Comparison of ENCODE assay signal across 9 cellular contexts in genomic region chr6:30544666-30545272, GRCh38. TPM values are rescaled to one million over a fixed set of nuclear protein-coding genes. Genes with fewer than 3 reads are reported as not detected.
DNase-seq lines count a peak whose midpoint lies in the region; ATAC-seq lines count a peak whose summit lies in the region.
"Had no signal": no experiment of that assay in that cellular context is flagged by ENCODE, and none has a peak within 500 bp of the region (broad histone marks: within the 10 kb centered on the region; RNA-seq: fewer than 3 reads in every experiment).

No MANE protein-coding gene starts in this region.

- no peaks in the 10 kb centered on the region for H3K9me3 Mint-ChIP-seq in activated CD4-positive, alpha-beta T cell treated with anti-CD3 and anti-CD28 coated beads for 36 hours (ENCODE audit: low read depth)
- H3K9me3 Mint-ChIP-seq: stimulated activated naive CD8-positive, alpha-beta T cell treated with anti-CD3 and anti-CD28 coated beads, Interleukin-15, Interleukin-2, amounts not matched to agents 100 ng/mL and 50 ng/mL, for 24 hours had no signal

- POLR2A ChIA-PET in activated CD4-positive, alpha-beta T cell treated with anti-CD3 and anti-CD28 coated beads for 36 hours (lab: Charles Lee) = interaction anchor here (0.6 to 3.1 kb wide), 7 partner anchors 11 to 104 kb away, joined by 3 to 9 read pairs (median 4); partner anchors contain the start of gene PRR3

- CTCF ChIA-PET in activated CD4-positive, alpha-beta T cell treated with anti-CD3 and anti-CD28 coated beads for 36 hours (lab: Charles Lee) = interaction anchor here (0.5 to 15.2 kb wide), 32 partner anchors 9 to 1109 kb away, joined by 3 to 386 read pairs (median 5); partner anchors contain the start of genes ABCF1, DHX16, GNL1 and PRR3

- ATAC-seq in activated CD4-positive, alpha-beta T cell treated with anti-CD3 and anti-CD28 coated beads for 36 hours = peak; percentile 71
- ATAC-seq in HG03521 (IDR thresholded peaks at IDR 0.05; ENCODE audit: unreplicated experiment) = no peak

- peaks cover 26% of the 10 kb centered on the region for H3K36me3 Mint-ChIP-seq in activated CD4-positive, alpha-beta T cell treated with anti-CD3 and anti-CD28 coated beads for 36 hours (ENCODE audit: low read depth)

- H3K4me1 Mint-ChIP-seq in activated CD4-positive, alpha-beta T cell treated with anti-CD3 and anti-CD28 coated beads for 36 hours = peaks cover 33% of the 10 kb centered on the region

- peak; percentile 38 for DNase-seq in activated CD4-positive, alpha-beta T cell treated with anti-CD3 and anti-CD28 coated beads for 36 hours
- DNase-seq in activated CD4-positive, alpha-beta T cell treated with anti-CD3 and anti-CD28 coated beads, Interleukin-2, amount 50 U/mL, for 4 hours = no peak
- peak; percentile 46 for DNase-seq in Jurkat, Clone E6-1 (ENCODE audit: low read depth, low spot score)
- peak; percentile 57 for DNase-seq in RPMI8226
- DNase-seq in dermis blood vessel endothelial cell = peak; percentile 82
- DNase-seq in lung microvascular endothelial cell (ENCODE audit: low read depth in 2 of 2) = peak; percentile 68 to 82
- no peak for DNase-seq in stimulated activated CD8-positive, alpha-beta memory T cell treated with anti-CD3 and anti-CD28 coated beads, Interleukin-4, amount 100 ng/mL, for 48 hours

- intact Hi-C loops in activated CD4-positive, alpha-beta T cell treated with anti-CD3 and anti-CD28 coated beads for 36 hours (cut with DNase I, micrococcal nuclease) = loop anchor here (1.0 kb wide), 3 partner anchors 12 to 61 kb away; partner anchors contain the start of gene GNL1 (in 1 of the 2)

- H3K4me3 ChIP-seq in Jurkat, Clone E6-1 (ENCODE audit: low read length) = no peak overlapping the region

- no peak overlapping the region for H3K4me3 Mint-ChIP-seq in activated CD4-positive, alpha-beta T cell treated with anti-CD3 and anti-CD28 coated beads for 36 hours
- H3K4me3 Mint-ChIP-seq: stimulated activated naive CD8-positive, alpha-beta T cell treated with anti-CD3 and anti-CD28 coated beads, Interleukin-15, Interleukin-2, amounts not matched to agents 100 ng/mL and 50 ng/mL, for 24 hours had no signal

- H3K27me3 Mint-ChIP-seq in activated CD4-positive, alpha-beta T cell treated with anti-CD3 and anti-CD28 coated beads for 36 hours = no peaks in the 10 kb centered on the region
- H3K27me3 Mint-ChIP-seq: stimulated activated naive CD8-positive, alpha-beta T cell treated with anti-CD3 and anti-CD28 coated beads, Interleukin-15, Interleukin-2, amounts not matched to agents 100 ng/mL and 50 ng/mL, for 24 hours had no signal

- H3K27ac Mint-ChIP-seq in activated CD4-positive, alpha-beta T cell treated with anti-CD3 and anti-CD28 coated beads for 36 hours = peak overlapping the region; percentile 11
- H3K27ac Mint-ChIP-seq: stimulated activated naive CD8-positive, alpha-beta T cell treated with anti-CD3 and anti-CD28 coated beads, Interleukin-15, Interleukin-2, amounts not matched to agents 100 ng/mL and 50 ng/mL, for 24 hours had no signal

RNA-seq across cellular contexts. Expression of gene GNL1, which starts 11.5 kb away (rescaled TPM):
- total RNA-seq in activated CD4-positive, alpha-beta T cell treated with anti-CD3 and anti-CD28 coated beads for 36 hours = 100 to 1,000 TPM in 1 of 2 experiments, 10 to 100 TPM in 1; 91.3 to 104 TPM
- 93.8 TPM for polyA plus RNA-seq in Jurkat, Clone E6-1 (2012; ENCODE audit: insufficient read depth, insufficient read length)
- 53.1 and 63.0 TPM in 2 replicates for total RNA-seq in dermis blood vessel endothelial cell
- total RNA-seq in lung microvascular endothelial cell = 31.8 and 41.1 TPM in 2 replicates

RNA-seq across cellular contexts. Expression of gene PRR3, which starts 12.3 kb away (rescaled TPM):
- 10 to 100 TPM; 29.4 to 45.8 TPM for total RNA-seq in activated CD4-positive, alpha-beta T cell treated with anti-CD3 and anti-CD28 coated beads for 36 hours
- polyA plus RNA-seq in Jurkat, Clone E6-1 (2012; ENCODE audit: insufficient read depth, insufficient read length) = 32.5 TPM
- 2.9 and 3.5 TPM in 2 replicates for total RNA-seq in dermis blood vessel endothelial cell
- total RNA-seq in lung microvascular endothelial cell = 2.0 and 2.2 TPM in 2 replicates

RNA-seq across cellular contexts. Expression of gene ABCF1, which starts 26.5 kb away (rescaled TPM):
- 100 to 1,000 TPM in 1 of 2 experiments, 10 to 100 TPM in 1; 100.0 to 105 TPM for total RNA-seq in activated CD4-positive, alpha-beta T cell treated with anti-CD3 and anti-CD28 coated beads for 36 hours
- 71.5 TPM for polyA plus RNA-seq in Jurkat, Clone E6-1 (2012; ENCODE audit: insufficient read depth, insufficient read length)
- total RNA-seq in dermis blood vessel endothelial cell = 49.5 and 70.3 TPM in 2 replicates
- 24.6 and 41.9 TPM in 2 replicates for total RNA-seq in lung microvascular endothelial cell

RNA-seq across cellular contexts. Expression of gene HLA-E, which starts 55.5 kb away (rescaled TPM):
- 100 to 1,000 TPM; 451 to 502 TPM for total RNA-seq in activated CD4-positive, alpha-beta T cell treated with anti-CD3 and anti-CD28 coated beads for 36 hours
- 67.6 TPM for polyA plus RNA-seq in Jurkat, Clone E6-1 (2012; ENCODE audit: insufficient read depth, insufficient read length)
- total RNA-seq in dermis blood vessel endothelial cell (717 and 1,065 TPM in 2 replicates), lung microvascular endothelial cell (440 and 959 TPM in 2 replicates)

Comparison
In these comparisons a context has a peak if more than half of its experiments do, and no peak if none do; other contexts are left out.
1. DNase-seq: peak in activated CD4-positive, alpha-beta T cell treated with anti-CD3 and anti-CD28 coated beads for 36 hours (single experiment), Jurkat, Clone E6-1 (single experiment), RPMI8226 (single experiment), dermis blood vessel endothelial cell (single experiment) and lung microvascular endothelial cell (2 of 2); none in activated CD4-positive, alpha-beta T cell treated with anti-CD3 and anti-CD28 coated beads, Interleukin-2, amount 50 U/mL, for 4 hours (0 of 2) and stimulated activated CD8-positive, alpha-beta memory T cell treated with anti-CD3 and anti-CD28 coated beads, Interleukin-4, amount 100 ng/mL, for 48 hours (single experiment).